17 cellular contexts compared by ENCODE assay signal in genomic region chr5:69484891-69485290, GRCh38. TPM values are rescaled to one million over a fixed set of nuclear protein-coding genes. Genes with fewer than 3 reads are reported as not detected.
A peak's percentile ranks its signal among the peaks of the same experiment; 100 is the strongest.
DNase-seq lines count a peak whose midpoint lies in the region; ATAC-seq and TF ChIP-seq lines count a peak whose summit lies in the region.
"Had no signal": no experiment of that assay in that cellular context is flagged by ENCODE, and none has a peak within 500 bp of the region (broad histone marks: within the 10 kb centered on the region; RNA-seq: fewer than 3 reads in every experiment).

No MANE protein-coding gene starts in this region.

- no peak overlapping the region for H2BK120ac ChIP-seq in trophoblast cell (ENCODE audit: insufficient read depth, low read length, poor library complexity)

- no peak overlapping the region for H3K23ac ChIP-seq in trophoblast cell (ENCODE audit: low read length)

- no peaks in the 10 kb centered on the region for H3K4me1 ChIP-seq in trophoblast cell (ENCODE audit: control insufficient read depth in 1 of 2, insufficient read depth in 2 of 2, low read length in 2 of 2)
- H3K4me1 ChIP-seq in heart right ventricle: no peaks in the 10 kb centered on the region

- no peak for ATAC-seq in heart right ventricle
- ATAC-seq: left lung had no signal

- H3K4me3 ChIP-seq in choroid plexus epithelial cell (ENCODE audit: low read depth, low read length): no peak overlapping the region
- H3K4me3 ChIP-seq in trophoblast cell (ENCODE audit: low read depth, low read length): no peak overlapping the region
- no peak overlapping the region for H3K4me3 ChIP-seq in heart right ventricle
- H3K4me3 ChIP-seq: left lung, skin epidermis had no signal

- H3K9me3 ChIP-seq in trophoblast cell (ENCODE audit: insufficient read depth, low read depth, low read length): no peaks in the 10 kb centered on the region
- no peaks in the 10 kb centered on the region for H3K9me3 ChIP-seq in heart right ventricle
- H3K9me3 ChIP-seq: left lung, SK-N-SH had no signal

- no peak overlapping the region for H4K12ac ChIP-seq in trophoblast cell (ENCODE audit: low read depth, low read length)

- no peak overlapping the region for H4K91ac ChIP-seq in trophoblast cell (ENCODE audit: low read depth, low read length)

- H2BK5ac ChIP-seq in trophoblast cell (ENCODE audit: low read depth, low read length, poor library complexity): no peak overlapping the region

- H2BK12ac ChIP-seq in trophoblast cell (ENCODE audit: low read length): no peak overlapping the region

- H3K27ac ChIP-seq in trophoblast cell (ENCODE audit: low read depth, low read length) (no peak overlapping the region), heart right ventricle (no peak overlapping the region), substantia nigra (ENCODE audit: low read depth, low read length, poor library complexity, severe bottlenecking) (no peak overlapping the region)
- H3K27ac ChIP-seq: skin epidermis had no signal

- no peak overlapping the region for H3K4ac ChIP-seq in trophoblast cell (ENCODE audit: low read depth, low read length)

- H2AK5ac ChIP-seq in trophoblast cell (ENCODE audit: low read length): no peak overlapping the region

- H3K36me3 ChIP-seq in trophoblast cell (ENCODE audit: control insufficient read depth in 1 of 2, insufficient read depth in 2 of 2, low read length in 2 of 2): no peaks in the 10 kb centered on the region
- no peaks in the 10 kb centered on the region for H3K36me3 ChIP-seq in heart right ventricle
- H3K36me3 ChIP-seq: left lung had no signal

- H3K27me3 ChIP-seq in trophoblast cell (ENCODE audit: insufficient read depth, low read length) (no peaks in the 10 kb centered on the region), heart right ventricle (peaks cover 0 to 5% (median 0%) of the 10 kb centered on the region in 7 donors)
- H3K27me3 ChIP-seq: left lung had no signal

- H4K8ac ChIP-seq in trophoblast cell (ENCODE audit: low read depth, low read length): no peak overlapping the region

- no peaks in the 10 kb centered on the region for H3K79me2 ChIP-seq in trophoblast cell (ENCODE audit: control insufficient read depth, insufficient read depth, low read length, poor library complexity)

- WGBS in trophoblast cell (ENCODE audit: extremely low coverage, insufficient coverage, insufficient read length): no CpG with 5 or more reads among the region's 7 CpGs
- 73 to 77% methylated on average over 7 of the region's 7 CpGs for WGBS in heart right ventricle, 2 donors

- no peaks in the 10 kb centered on the region for H3K79me1 ChIP-seq in trophoblast cell (ENCODE audit: low read length)

- no peak overlapping the region for H3K18ac ChIP-seq in trophoblast cell (ENCODE audit: low read length)

- TF ChIP-seq CTCF in choroid plexus epithelial cell (conservative IDR thresholded peaks at IDR 0.05; ENCODE audit: low read depth, low read length) (no peak), heart right ventricle (IDR thresholded peaks at IDR 0.05) (no peak)

- intact Hi-C loops in heart right ventricle (cut with DNase I): no loop called here

- H3K9ac ChIP-seq in trophoblast cell (ENCODE audit: low read length): no peak overlapping the region
- H3K9ac ChIP-seq: SK-N-SH had no signal

- no peak overlapping the region for H3K14ac ChIP-seq in trophoblast cell (ENCODE audit: low read length)

- no peak overlapping the region for H2AFZ ChIP-seq in trophoblast cell (ENCODE audit: insufficient read depth, low read length, poor library complexity)

- peak; percentile 24 for DNase-seq in GM04503 (ENCODE audit: low read depth)
- peak; percentile 52 for DNase-seq in NCI-H460 (ENCODE audit: extremely low read depth, low read depth)
- DNase-seq in choroid plexus epithelial cell (ENCODE audit: low read depth): peak; percentile 85
- DNase-seq in trophoblast cell: peak; percentile 4 to 57
- no peak for DNase-seq in foreskin melanocyte
- no peak for DNase-seq in heart right ventricle
- no peak for DNase-seq in substantia nigra (lab: John Stamatoyannopoulos, UW)
- no peak for DNase-seq in cortex of kidney (lab: John Stamatoyannopoulos, UW)
- DNase-seq: activated CD4-positive, alpha-beta T cell treated with anti-CD3 and anti-CD28 coated beads, Interleukin-2, amount 10 ng/mL, durations not matched to agents 7 days and 5 days; activated naive CD4-positive, alpha-beta T cell treated with anti-CD3 and anti-CD28 coated beads for 36 hours; C1 segment of cervical spinal cord; DMS 273 treated with DMSO at 0.1 percent for 48 hours; effector CD8-positive, alpha-beta T cell; left lung; NCI-H2171; SK-N-SH had no signal

- H3K4me2 ChIP-seq in trophoblast cell (ENCODE audit: low read length): no peak overlapping the region
- H3K4me2 ChIP-seq: SK-N-SH had no signal

RNA-seq across cellular contexts. Expression of gene OCLN, which starts 7.7 kb away (rescaled TPM):
- 7.7 and 8.7 TPM in 2 replicates for total RNA-seq in NCI-H460 (2014; rRNA removed; shearing (Covaris generic))
- 0.18 and 0.91 TPM in 2 replicates for polyA plus RNA-seq in NCI-H460 (2014; cell fraction: nucleus; rRNA removed)
- 11.7 and 11.9 TPM in 2 replicates for polyA plus RNA-seq in trophoblast cell (2013)
- 1 to 10 TPM in 9 of 10 donors, under 1 TPM in 1; 0.98 to 3.1 (median 1.9) TPM for total RNA-seq in heart right ventricle
- 1 to 10 TPM in 1 of 2 donors, under 1 TPM in 1; 0.30 to 6.5 TPM for polyA plus RNA-seq in heart right ventricle

Comparison
In these comparisons a context has a peak if more than half of its experiments do, and no peak if none do; other contexts are left out.
1. DNase-seq: peak in GM04503 (single experiment), NCI-H460 (single experiment), choroid plexus epithelial cell (single experiment) and trophoblast cell (2 of 2); none in foreskin melanocyte (single experiment), heart right ventricle (0 of 2), substantia nigra (0 of 49) and cortex of kidney (single experiment).